In the genomic region with DNA sequence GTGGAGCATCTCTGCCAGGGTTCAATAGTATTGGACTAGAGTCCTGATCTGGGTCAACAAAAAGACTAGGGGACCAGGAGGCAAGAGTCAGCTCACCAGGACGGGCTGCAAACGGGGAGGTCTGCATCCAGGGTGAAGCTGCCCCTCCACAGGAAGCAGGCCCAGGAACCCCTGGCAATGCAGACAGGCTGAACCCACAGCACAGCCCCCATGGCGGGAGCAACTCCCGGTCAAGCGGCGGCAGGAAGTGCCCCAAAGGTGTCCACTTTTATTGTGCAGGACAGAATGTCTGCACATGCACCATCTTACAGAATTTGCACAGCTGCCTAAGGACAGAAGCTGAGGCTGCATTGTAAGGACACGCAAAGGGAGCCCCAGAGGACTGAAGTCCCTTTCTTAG, we compare ENCODE assay signal across 19 cellular contexts.
"Had no signal": no experiment of that assay in that cellular context is flagged by ENCODE, and none has a peak within 500 bp of the region (broad histone marks: within the 10 kb centered on the region; RNA-seq: fewer than 3 reads in every experiment).

No MANE protein-coding gene starts in this region.

- H3K36me3 ChIP-seq: esophagus squamous epithelium, gastroesophageal sphincter, right atrium auricular region, spleen, thoracic aorta, transverse colon had no signal

- H3K27ac ChIP-seq: epithelial cell of prostate, esophagus squamous epithelium, gastroesophageal sphincter, right atrium auricular region, spleen, thoracic aorta, transverse colon had no signal

- H3K27ac Mint-ChIP-seq: dendritic cell treated with granulocyte-macrophage colony-stimulating factor and Interleukin-4, amounts not matched to agents 40 ng/mL and 50 ng/mL, for 4 days had no signal

- H3K9me3 ChIP-seq: esophagus squamous epithelium, gastroesophageal sphincter, right atrium auricular region, thoracic aorta, transverse colon had no signal

- H3K9me3 Mint-ChIP-seq: dendritic cell treated with granulocyte-macrophage colony-stimulating factor and Interleukin-4, amounts not matched to agents 40 ng/mL and 50 ng/mL, for 4 days; effector memory CD8-positive, alpha-beta T cell; stimulated activated naive B cell treated with anti-CD40 and anti-IgM and Interleukin-4, amounts not matched to agents 10 μg/mL and 1 μg/mL and 100 μg/mL, for 72 hours had no signal

- H3K4me1 ChIP-seq: gastroesophageal sphincter, transverse colon had no signal

- DNase-seq: effector memory CD8-positive, alpha-beta T cell; esophagus squamous epithelium; foreskin fibroblast; glutamatergic neuron; left colon; mammary epithelial cell; naive thymus-derived CD8-positive, alpha-beta T cell; spleen; stimulated activated CD4-positive, alpha-beta T cell treated with anti-CD3 and anti-CD28 coated beads, Interleukin-15, amount 100 ng/mL, for 24 hours; stimulated activated CD4-positive, alpha-beta T cell treated with anti-CD3 and anti-CD28 coated beads, Interleukin-1b, Interleukin-23, amount 100 ng/mL, for 48 hours; stimulated activated CD4-positive, alpha-beta T cell treated with anti-CD3 and anti-CD28 coated beads, Interleukin-4, amount 100 ng/mL, for 24 hours; stimulated activated naive B cell treated with anti-CD40 and anti-IgM and Interleukin-4, amounts not matched to agents 10 μg/mL and 1 μg/mL and 100 μg/mL, for 72 hours; stimulated activated naive CD8-positive, alpha-beta T cell treated with anti-CD3 and anti-CD28 coated beads, Interleukin-15, amount 100 ng/mL, for 72 hours; transverse colon had no signal

- H3K4me3 ChIP-seq: esophagus squamous epithelium, gastroesophageal sphincter, right atrium auricular region, spleen, thoracic aorta, transverse colon had no signal

- H3K27me3 Mint-ChIP-seq: effector memory CD8-positive, alpha-beta T cell; naive thymus-derived CD8-positive, alpha-beta T cell; stimulated activated naive B cell treated with anti-CD40 and anti-IgM and Interleukin-4, amounts not matched to agents 10 μg/mL and 1 μg/mL and 100 μg/mL, for 72 hours; stimulated activated naive CD8-positive, alpha-beta T cell treated with anti-CD3 and anti-CD28 coated beads, Interleukin-15, amount 100 ng/mL, for 72 hours had no signal

- H3K27me3 ChIP-seq: esophagus squamous epithelium, gastroesophageal sphincter, right atrium auricular region, spleen, transverse colon had no signal

- H3K4me3 Mint-ChIP-seq: dendritic cell treated with granulocyte-macrophage colony-stimulating factor and Interleukin-4, amounts not matched to agents 40 ng/mL and 50 ng/mL, for 4 days; effector memory CD8-positive, alpha-beta T cell; naive thymus-derived CD8-positive, alpha-beta T cell; stimulated activated naive B cell treated with anti-CD40 and anti-IgM and Interleukin-4, amounts not matched to agents 10 μg/mL and 1 μg/mL and 100 μg/mL, for 72 hours; stimulated activated naive CD8-positive, alpha-beta T cell treated with anti-CD3 and anti-CD28 coated beads, Interleukin-15, amount 100 ng/mL, for 72 hours had no signal

- H3K4me1 Mint-ChIP-seq: stimulated activated naive CD8-positive, alpha-beta T cell treated with anti-CD3 and anti-CD28 coated beads, Interleukin-15, amount 100 ng/mL, for 72 hours had no signal

- H3K36me3 Mint-ChIP-seq: stimulated activated naive B cell treated with anti-CD40 and anti-IgM and Interleukin-4, amounts not matched to agents 10 μg/mL and 1 μg/mL and 100 μg/mL, for 72 hours had no signal

- ATAC-seq: effector memory CD8-positive, alpha-beta T cell; gastroesophageal sphincter; left colon; naive thymus-derived CD8-positive, alpha-beta T cell; stimulated activated naive B cell treated with anti-CD40 and anti-IgM and Interleukin-4, amounts not matched to agents 10 μg/mL and 1 μg/mL and 100 μg/mL, for 72 hours; stimulated activated naive CD8-positive, alpha-beta T cell treated with anti-CD3 and anti-CD28 coated beads, Interleukin-15, amount 100 ng/mL, for 72 hours had no signal
